17 cellular contexts compared by ENCODE assay signal in genomic region chr10:3324572-3324971, GRCh38.
DNase-seq lines count a peak whose midpoint lies in the region; ATAC-seq and TF ChIP-seq lines count a peak whose summit lies in the region.
"Had no signal": no experiment of that assay in that cellular context is flagged by ENCODE, and none has a peak within 500 bp of the region (broad histone marks: within the 10 kb centered on the region; RNA-seq: fewer than 3 reads in every experiment).

No MANE protein-coding gene starts in this region.

- 67% methylated on average over 3 of the region's 7 CpGs; no CpG with 5 or more reads in 1 of the 2 experiments for WGBS in IMR-90 (ENCODE audit: extremely low coverage in 2 of 2, insufficient read length in 1 of 2), 2 experiments

- no peaks in the 10 kb centered on the region for H3K36me3 Mint-ChIP-seq in CD8-positive, alpha-beta T cell
- H3K36me3 Mint-ChIP-seq in effector memory CD8-positive, alpha-beta T cell (ENCODE audit: insufficient read depth), result no peaks in the 10 kb centered on the region
- H3K36me3 Mint-ChIP-seq in type B pancreatic cell, result no peaks in the 10 kb centered on the region

- in situ Hi-C loops in IMR-90 (cut with MboI; ENCODE audit: low sequenced_read_pairs), result no loop called here

- no peaks in the 10 kb centered on the region for H3K79me1 ChIP-seq in IMR-90 (ENCODE audit: low read depth in 1 of 2, low read length in 2 of 2)

- no peak overlapping the region for H3K56ac ChIP-seq in IMR-90 (ENCODE audit: extremely low read depth, insufficient read depth, low read length)

- H3K9me3 Mint-ChIP-seq in CD8-positive, alpha-beta T cell, result no peaks in the 10 kb centered on the region
- no peaks in the 10 kb centered on the region for H3K9me3 Mint-ChIP-seq in effector memory CD8-positive, alpha-beta T cell
- H3K9me3 Mint-ChIP-seq in type B pancreatic cell, result no peaks in the 10 kb centered on the region

- H4K91ac ChIP-seq in IMR-90 (ENCODE audit: insufficient read depth, low read depth, low read length), result no peak overlapping the region

- H3K4me3 Mint-ChIP-seq in CD8-positive, alpha-beta T cell, result peak overlapping the region; percentile 3
- H3K4me3 Mint-ChIP-seq in effector memory CD8-positive, alpha-beta T cell, result peak overlapping the region; percentile 53 to 79
- H3K4me3 Mint-ChIP-seq in type B pancreatic cell, result no peak overlapping the region

- H4K5ac ChIP-seq in IMR-90 (ENCODE audit: low read depth, low read length), result no peak overlapping the region

- no peak overlapping the region for H2AK9ac ChIP-seq in IMR-90 (replicated peaks; ENCODE audit: low read depth, low read length, poor library complexity)

- no peak for DNase-seq in CD8-positive, alpha-beta T cell
- DNase-seq in IMR-90 (no peak), osteoblast (ENCODE audit: insufficient read length, low spot score, missing footprints) (no peak), type B pancreatic cell (ENCODE audit: extremely low spot score, unreplicated experiment) (no peak), SHP77 treated with DMSO at 0.1 percent for 48 hours (lab: John Stamatoyannopoulos, UW) (no peak)
- DNase-seq in effector memory CD8-positive, alpha-beta T cell, result no peak
- DNase-seq: AML-193, Calu3, DND-41, NCI-H1417, NCI-H2029 treated with DMSO at 0.1 percent for 48 hours, NCI-H2227 treated with DMSO at 0.1 percent for 48 hours, NCI-H526 had no signal

- dilution Hi-C loops in IMR-90 (cut with HindIII; ENCODE audit: low sequenced_read_pairs, unreplicated experiment), result no loop called here

- H4K20me1 ChIP-seq in IMR-90 (ENCODE audit: insufficient read depth, low read length), result no peaks in the 10 kb centered on the region
- H4K20me1 ChIP-seq in osteoblast (ENCODE audit: insufficient read depth, low read length), result no peaks in the 10 kb centered on the region

- H3K4me3 ChIP-seq in CD8-positive, alpha-beta T cell (ENCODE audit: low read depth, low read length), result no peak overlapping the region
- H3K4me3 ChIP-seq in IMR-90 (ENCODE audit: insufficient read depth, low read depth, low read length) (no peak overlapping the region), osteoblast (ENCODE audit: insufficient read depth, low read length) (no peak overlapping the region)
- H3K4me3 ChIP-seq: A549 had no signal

- no peak for TF ChIP-seq RAD21 in IMR-90 (IDR thresholded peaks at IDR 0.05; ENCODE audit: low read length)

- H2BK120ac ChIP-seq in IMR-90 (ENCODE audit: low read depth, low read length), result no peak overlapping the region

- intact Hi-C loops in CD8-positive, alpha-beta T cell (cut with DNase I, micrococcal nuclease), result no loop called here
- intact Hi-C loops in IMR-90 (cut with micrococcal nuclease), result no loop called here

- POLR2A ChIA-PET in CD8-positive, alpha-beta T cell (lab: Charles Lee), result no interaction called here
- POLR2A ChIA-PET in IMR-90 (lab: Charles Lee; ENCODE audit: unreplicated experiment), result no interaction called here

- H3K4me1 Mint-ChIP-seq in CD8-positive, alpha-beta T cell (ENCODE audit: low read depth), result peaks cover 4% of the 10 kb centered on the region
- peaks cover 7 to 17% of the 10 kb centered on the region in 2 donors for H3K4me1 Mint-ChIP-seq in effector memory CD8-positive, alpha-beta T cell (ENCODE audit: low read depth in 2 of 2)
- no peaks in the 10 kb centered on the region for H3K4me1 Mint-ChIP-seq in type B pancreatic cell (ENCODE audit: unreplicated experiment)

- no peak overlapping the region for H2AK5ac ChIP-seq in IMR-90 (ENCODE audit: low read depth, low read length)

- H3K14ac ChIP-seq in IMR-90 (replicated peaks; ENCODE audit: low read depth, low read length), result no peak overlapping the region

- H3K4me2 ChIP-seq in IMR-90 (ENCODE audit: low read depth, low read length) (no peak overlapping the region), osteoblast (ENCODE audit: insufficient read depth, low read length) (peak overlapping the region; percentile 70)
- H3K4me2 ChIP-seq: A549, SK-N-SH had no signal

- no peaks in the 10 kb centered on the region for H3K9me1 ChIP-seq in IMR-90 (ENCODE audit: insufficient read depth, low read length)

- no peak overlapping the region for H2BK20ac ChIP-seq in IMR-90 (ENCODE audit: low read depth, low read length)

- H3K18ac ChIP-seq in IMR-90 (ENCODE audit: low read depth, low read length), result no peak overlapping the region

- no peak for TF ChIP-seq POLR2A in IMR-90 (IDR thresholded peaks at IDR 0.05; ENCODE audit: low read depth, low read length)

- H2BK15ac ChIP-seq in IMR-90 (ENCODE audit: low read depth, low read length), result no peak overlapping the region

- H3K9me3 ChIP-seq in CD8-positive, alpha-beta T cell (ENCODE audit: low read length), result no peaks in the 10 kb centered on the region
- no peaks in the 10 kb centered on the region for H3K9me3 ChIP-seq in IMR-90 (ENCODE audit: control insufficient read depth, insufficient read depth, low read length)
- H3K9me3 ChIP-seq in osteoblast (ENCODE audit: low read depth, low read length), result no peaks in the 10 kb centered on the region
- H3K9me3 ChIP-seq: A549, SK-N-SH had no signal

- TF ChIP-seq CTCF in CD8-positive, alpha-beta T cell (IDR thresholded peaks at IDR 0.05), result no peak
- TF ChIP-seq CTCF in IMR-90 (conservative IDR thresholded peaks at IDR 0.05; ENCODE audit: low read depth, low read length) (no peak), osteoblast (IDR thresholded peaks at IDR 0.05; ENCODE audit: extremely low read depth, low read depth, low read length) (no peak), type B pancreatic cell (conservative IDR thresholded peaks at IDR 0.05) (no peak)

- no peak overlapping the region for H3K4ac ChIP-seq in IMR-90 (ENCODE audit: low read depth, low read length)

- H3K36me3 ChIP-seq in CD8-positive, alpha-beta T cell (ENCODE audit: insufficient read depth, low read length), result no peaks in the 10 kb centered on the region
- H3K36me3 ChIP-seq in IMR-90 (ENCODE audit: control insufficient read depth, insufficient read depth, low read length) (no peaks in the 10 kb centered on the region), osteoblast (ENCODE audit: insufficient read depth, low read length) (no peaks in the 10 kb centered on the region)

- no peak overlapping the region for H3K9ac ChIP-seq in IMR-90 (ENCODE audit: low read depth, low read length)
- H3K9ac ChIP-seq: SK-N-SH had no signal

- no peak for ATAC-seq in CD8-positive, alpha-beta T cell
- no peak for ATAC-seq in IMR-90 (ENCODE audit: low read depth)
- ATAC-seq in effector memory CD8-positive, alpha-beta T cell (replicated peaks), result peak; percentile 59
- no peak for ATAC-seq in GM19455 (IDR thresholded peaks at IDR 0.05; ENCODE audit: unreplicated experiment)
- ATAC-seq in HG03196 (IDR thresholded peaks at IDR 0.05; ENCODE audit: unreplicated experiment), result no peak
- ATAC-seq: A549 had no signal

- H2AFZ ChIP-seq in IMR-90 (replicated peaks; ENCODE audit: low read length, poor library complexity) (peak overlapping the region; percentile 29), osteoblast (ENCODE audit: low read length) (no peak overlapping the region)

- H3K23ac ChIP-seq in IMR-90 (ENCODE audit: low read depth, low read length), result no peak overlapping the region

- no TSS peak for BruUV-seq in IMR-90 (replicated peaks; lab: Mats Ljungman, UMichigan)

- H3K27ac ChIP-seq in CD8-positive, alpha-beta T cell (ENCODE audit: low read depth, low read length), result no peak overlapping the region
- H3K27ac ChIP-seq in IMR-90 (ENCODE audit: insufficient read depth, low read length) (no peak overlapping the region), osteoblast (ENCODE audit: low read depth, low read length) (no peak overlapping the region)
- H3K27ac ChIP-seq: A549 had no signal

- H3K27me3 Mint-ChIP-seq in CD8-positive, alpha-beta T cell (ENCODE audit: low read depth), result peaks cover 6% of the 10 kb centered on the region
- H3K27me3 Mint-ChIP-seq in effector memory CD8-positive, alpha-beta T cell, result no peaks in the 10 kb centered on the region
- no peaks in the 10 kb centered on the region for H3K27me3 Mint-ChIP-seq in type B pancreatic cell

- no peaks in the 10 kb centered on the region for H3K27me3 ChIP-seq in CD8-positive, alpha-beta T cell (ENCODE audit: insufficient read depth, low read length)
- H3K27me3 ChIP-seq in IMR-90 (ENCODE audit: control insufficient read depth, insufficient read depth, low read length) (no peaks in the 10 kb centered on the region), osteoblast (ENCODE audit: insufficient read depth, low read length) (peaks cover 6% of the 10 kb centered on the region)

- H3K27ac Mint-ChIP-seq in CD8-positive, alpha-beta T cell, result no peak overlapping the region
- H3K27ac Mint-ChIP-seq in effector memory CD8-positive, alpha-beta T cell, result peak overlapping the region; percentile 83 to 93
- H3K27ac Mint-ChIP-seq in type B pancreatic cell, result no peak overlapping the region

- H2BK5ac ChIP-seq in IMR-90 (ENCODE audit: low read depth, low read length, poor library complexity, severe bottlenecking), result no peak overlapping the region

- no peak overlapping the region for H4K8ac ChIP-seq in IMR-90 (ENCODE audit: low read depth in 2 of 2, low read length in 2 of 2)

- H3K4me1 ChIP-seq in CD8-positive, alpha-beta T cell (ENCODE audit: insufficient read depth, low read length), result no peaks in the 10 kb centered on the region
- no peaks in the 10 kb centered on the region for H3K4me1 ChIP-seq in IMR-90 (ENCODE audit: control insufficient read depth, insufficient read depth, low read length)
- H3K4me1 ChIP-seq in osteoblast (ENCODE audit: insufficient read depth, low read length), result peaks cover 15% of the 10 kb centered on the region
- H3K4me1 ChIP-seq: A549 had no signal

- CTCF ChIA-PET in CD8-positive, alpha-beta T cell (lab: Charles Lee), result interaction anchor here (1.3 kb wide), 1 partner anchor 36 kb away, joined by 3 read pairs; no protein-coding TSS in a partner anchor
- CTCF ChIA-PET in IMR-90 (lab: Yijun Ruan, JAX), result no interaction called here

- H3K79me2 ChIP-seq in osteoblast (ENCODE audit: insufficient read depth, low read length), result no peaks in the 10 kb centered on the region

TF ChIP-seq in IMR-90, 13 proteins besides CTCF, POLR2A, EP300 and RAD21 (continues in another document):
- TF ChIP-seq BHLHE40 (IDR thresholded peaks at IDR 0.05; ENCODE audit: low read depth, low read length), result no peak
- no peak for TF ChIP-seq CHD1 (IDR thresholded peaks at IDR 0.05; ENCODE audit: low read depth, low read length)
- no peak for TF ChIP-seq MAZ (IDR thresholded peaks at IDR 0.05; ENCODE audit: borderline replicate concordance, low read depth, low read length)
- no peak for TF ChIP-seq ELK1 (IDR thresholded peaks at IDR 0.05; ENCODE audit: borderline replicate concordance, low read depth, low read length)
- no peak for TF ChIP-seq CEBPB (IDR thresholded peaks at IDR 0.05; ENCODE audit: low read depth, low read length)

Comparison
In these comparisons a context has a peak if more than half of its experiments do, and no peak if none do; other contexts are left out.
1. H3K27ac Mint-ChIP-seq: peak in effector memory CD8-positive, alpha-beta T cell (2 of 2); none in CD8-positive, alpha-beta T cell (single experiment) and type B pancreatic cell (single experiment).